Comparison of ENCODE assay signal across 17 cellular contexts in the genomic region with DNA sequence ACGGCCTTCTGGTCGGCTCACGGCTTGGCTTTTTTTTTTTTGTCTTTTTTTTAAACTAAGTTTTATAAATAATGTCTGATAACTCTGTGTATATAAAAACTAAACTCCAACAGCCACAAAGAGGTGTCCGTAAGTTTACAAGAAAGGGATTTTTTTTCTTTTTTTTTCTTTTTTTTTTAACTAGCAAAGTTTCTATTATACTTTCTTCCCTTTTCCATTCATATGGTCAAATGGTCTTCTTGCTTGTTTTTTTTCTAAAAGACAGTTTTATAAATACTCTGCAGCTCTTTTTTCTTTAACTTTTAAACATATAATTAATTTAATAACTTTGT. TPM values are rescaled to one million over a fixed set of nuclear protein-coding genes. Genes with fewer than 3 reads are reported as not detected.
"Had no signal": no experiment of that assay in that cellular context is flagged by ENCODE, and none has a peak within 500 bp of the region (broad histone marks: within the 10 kb centered on the region; RNA-seq: fewer than 3 reads in every experiment).

No MANE protein-coding gene starts in this region.

- DNase-seq: activated CD4-positive, CD25-positive, alpha-beta regulatory T cell treated with anti-CD3 and anti-CD28 coated beads, Interleukin-2, amount 50 U/mL, for 72 hours; activated naive CD8-positive, alpha-beta T cell treated with anti-CD3 and anti-CD28 coated beads for 36 hours; amygdala; dermis blood vessel endothelial cell; effector memory CD8-positive, alpha-beta T cell; left lung; mucosa of descending colon; naive thymus-derived CD4-positive, alpha-beta T cell; posterior cingulate gyrus; stimulated activated CD4-positive, alpha-beta T cell treated with anti-CD3 and anti-CD28 coated beads, Interleukin-4, amount 100 ng/mL, for 24 hours; stimulated activated naive CD4-positive, alpha-beta T cell treated with Interleukin-2 at 50 U/mL for 16 hours; substantia nigra; T-helper 1 cell; T1000; trophoblast cell had no signal

- H3K27ac ChIP-seq: epithelial cell of prostate had no signal

- H3K9me3 ChIP-seq: left lung, mucosa of descending colon had no signal

- H3K27me3 ChIP-seq: left lung had no signal

- ATAC-seq: effector memory CD8-positive, alpha-beta T cell; left lung; mucosa of descending colon; naive thymus-derived CD4-positive, alpha-beta T cell had no signal

- H3K4me3 ChIP-seq: mucosa of descending colon had no signal

RNA-seq across cellular contexts. Expression of a gene that starts 19.5 kb away (rescaled TPM):
- total RNA-seq: dermis blood vessel endothelial cell had no signal
- polyA plus RNA-seq: keratinocyte had no signal
